In the genomic region with DNA sequence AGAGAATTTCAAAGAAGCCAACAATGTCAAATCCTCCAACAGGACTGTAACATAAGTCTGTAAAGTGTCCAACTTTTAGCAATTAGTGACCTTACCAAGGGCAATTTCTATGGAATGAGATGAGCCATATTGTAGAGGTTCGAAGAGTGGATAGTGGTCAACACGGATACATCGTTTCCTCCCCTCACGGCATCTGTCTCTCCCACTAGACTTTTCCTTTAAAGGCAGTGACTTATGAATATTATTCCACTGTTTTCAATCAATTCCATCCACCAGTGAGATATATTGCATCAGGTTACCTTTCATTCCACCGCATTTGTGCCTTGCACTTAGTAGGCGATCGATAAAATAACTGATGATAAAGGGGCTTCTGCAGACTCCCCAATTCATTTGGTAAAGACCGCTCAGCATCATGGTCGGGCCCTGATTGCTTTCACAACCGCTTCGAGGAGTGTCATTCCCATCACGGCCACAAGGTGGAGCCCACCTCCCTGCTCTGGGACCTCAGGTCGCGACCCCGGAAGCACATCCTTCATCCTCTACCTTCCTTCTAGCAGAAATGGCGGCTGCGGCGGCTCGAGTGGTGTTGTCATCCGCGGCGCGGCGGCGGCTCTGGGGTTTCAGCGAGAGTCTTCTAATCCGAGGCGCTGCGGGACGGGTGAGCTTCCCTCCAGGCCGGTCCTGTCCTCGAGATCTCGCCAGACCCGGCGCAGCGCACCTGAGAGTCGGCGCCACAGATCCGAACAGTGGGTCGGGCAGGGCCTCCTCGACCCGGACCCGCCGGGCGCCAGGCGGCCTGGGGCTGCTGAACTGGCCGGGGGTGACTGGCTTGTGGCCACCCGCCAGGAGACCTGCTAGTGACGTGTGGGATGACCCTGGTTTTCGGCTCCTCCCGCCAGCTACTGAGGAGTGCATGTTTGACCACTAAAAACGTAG, we compare ENCODE assay signal across 1 cellular context.
TF ChIP-seq lines count a peak whose summit lies in the region.

A gene with protein sequence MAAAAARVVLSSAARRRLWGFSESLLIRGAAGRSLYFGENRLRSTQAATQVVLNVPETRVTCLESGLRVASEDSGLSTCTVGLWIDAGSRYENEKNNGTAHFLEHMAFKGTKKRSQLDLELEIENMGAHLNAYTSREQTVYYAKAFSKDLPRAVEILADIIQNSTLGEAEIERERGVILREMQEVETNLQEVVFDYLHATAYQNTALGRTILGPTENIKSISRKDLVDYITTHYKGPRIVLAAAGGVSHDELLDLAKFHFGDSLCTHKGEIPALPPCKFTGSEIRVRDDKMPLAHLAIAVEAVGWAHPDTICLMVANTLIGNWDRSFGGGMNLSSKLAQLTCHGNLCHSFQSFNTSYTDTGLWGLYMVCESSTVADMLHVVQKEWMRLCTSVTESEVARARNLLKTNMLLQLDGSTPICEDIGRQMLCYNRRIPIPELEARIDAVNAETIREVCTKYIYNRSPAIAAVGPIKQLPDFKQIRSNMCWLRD (plus strand): TSS at position 535 of the 936 bp plus-strand sequence. CDS start 25 bp downstream, at position 560.

TF ChIP-seq in HEK293, 187 proteins besides CTCF, POLR2A, EP300 and RAD21 (continued from another document):
- TF ChIP-seq, protein P1, sequence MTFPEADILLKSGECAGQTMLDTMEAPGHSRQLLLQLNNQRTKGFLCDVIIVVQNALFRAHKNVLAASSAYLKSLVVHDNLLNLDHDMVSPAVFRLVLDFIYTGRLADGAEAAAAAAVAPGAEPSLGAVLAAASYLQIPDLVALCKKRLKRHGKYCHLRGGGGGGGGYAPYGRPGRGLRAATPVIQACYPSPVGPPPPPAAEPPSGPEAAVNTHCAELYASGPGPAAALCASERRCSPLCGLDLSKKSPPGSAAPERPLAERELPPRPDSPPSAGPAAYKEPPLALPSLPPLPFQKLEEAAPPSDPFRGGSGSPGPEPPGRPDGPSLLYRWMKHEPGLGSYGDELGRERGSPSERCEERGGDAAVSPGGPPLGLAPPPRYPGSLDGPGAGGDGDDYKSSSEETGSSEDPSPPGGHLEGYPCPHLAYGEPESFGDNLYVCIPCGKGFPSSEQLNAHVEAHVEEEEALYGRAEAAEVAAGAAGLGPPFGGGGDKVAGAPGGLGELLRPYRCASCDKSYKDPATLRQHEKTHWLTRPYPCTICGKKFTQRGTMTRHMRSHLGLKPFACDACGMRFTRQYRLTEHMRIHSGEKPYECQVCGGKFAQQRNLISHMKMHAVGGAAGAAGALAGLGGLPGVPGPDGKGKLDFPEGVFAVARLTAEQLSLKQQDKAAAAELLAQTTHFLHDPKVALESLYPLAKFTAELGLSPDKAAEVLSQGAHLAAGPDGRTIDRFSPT (tag by site-specific recombination; IDR thresholded peaks at IDR 0.05): 0 out of 2 replicates have a peak, but pooled peaks have one; percentile 21
- TF ChIP-seq ZSCAN23 (tag by site-specific recombination; IDR thresholded peaks at IDR 0.05): no peak
- peak; percentile 86 for TF ChIP-seq ZNF610 (tag by site-specific recombination; IDR thresholded peaks at IDR 0.05; ENCODE audit: borderline replicate concordance)
- TF ChIP-seq, protein P2, sequence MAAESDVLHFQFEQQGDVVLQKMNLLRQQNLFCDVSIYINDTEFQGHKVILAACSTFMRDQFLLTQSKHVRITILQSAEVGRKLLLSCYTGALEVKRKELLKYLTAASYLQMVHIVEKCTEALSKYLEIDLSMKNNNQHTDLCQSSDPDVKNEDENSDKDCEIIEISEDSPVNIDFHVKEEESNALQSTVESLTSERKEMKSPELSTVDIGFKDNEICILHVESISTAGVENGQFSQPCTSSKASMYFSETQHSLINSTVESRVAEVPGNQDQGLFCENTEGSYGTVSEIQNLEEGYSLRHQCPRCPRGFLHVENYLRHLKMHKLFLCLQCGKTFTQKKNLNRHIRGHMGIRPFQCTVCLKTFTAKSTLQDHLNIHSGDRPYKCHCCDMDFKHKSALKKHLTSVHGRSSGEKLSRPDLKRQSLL (tag by site-specific recombination; IDR thresholded peaks at IDR 0.05): no peak; the same call in 1 of the 2 replicates
- TF ChIP-seq, protein P3, sequence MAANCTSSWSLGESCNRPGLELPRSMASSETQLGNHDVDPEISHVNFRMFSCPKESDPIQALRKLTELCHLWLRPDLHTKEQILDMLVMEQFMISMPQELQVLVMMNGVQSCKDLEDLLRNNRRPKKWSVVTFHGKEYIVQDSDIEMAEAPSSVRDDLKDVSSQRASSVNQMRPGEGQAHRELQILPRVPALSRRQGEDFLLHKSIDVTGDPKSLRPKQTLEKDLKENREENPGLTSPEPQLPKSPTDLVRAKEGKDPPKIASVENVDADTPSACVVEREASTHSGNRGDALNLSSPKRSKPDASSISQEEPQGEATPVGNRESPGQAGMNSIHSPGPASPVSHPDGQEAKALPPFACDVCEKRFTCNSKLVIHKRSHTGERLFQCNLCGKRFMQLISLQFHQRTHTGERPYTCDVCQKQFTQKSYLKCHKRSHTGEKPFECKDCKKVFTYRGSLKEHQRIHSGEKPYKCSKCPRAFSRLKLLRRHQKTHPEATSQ (tag by site-specific recombination; IDR thresholded peaks at IDR 0.05): no peak
- TF ChIP-seq, protein P4, sequence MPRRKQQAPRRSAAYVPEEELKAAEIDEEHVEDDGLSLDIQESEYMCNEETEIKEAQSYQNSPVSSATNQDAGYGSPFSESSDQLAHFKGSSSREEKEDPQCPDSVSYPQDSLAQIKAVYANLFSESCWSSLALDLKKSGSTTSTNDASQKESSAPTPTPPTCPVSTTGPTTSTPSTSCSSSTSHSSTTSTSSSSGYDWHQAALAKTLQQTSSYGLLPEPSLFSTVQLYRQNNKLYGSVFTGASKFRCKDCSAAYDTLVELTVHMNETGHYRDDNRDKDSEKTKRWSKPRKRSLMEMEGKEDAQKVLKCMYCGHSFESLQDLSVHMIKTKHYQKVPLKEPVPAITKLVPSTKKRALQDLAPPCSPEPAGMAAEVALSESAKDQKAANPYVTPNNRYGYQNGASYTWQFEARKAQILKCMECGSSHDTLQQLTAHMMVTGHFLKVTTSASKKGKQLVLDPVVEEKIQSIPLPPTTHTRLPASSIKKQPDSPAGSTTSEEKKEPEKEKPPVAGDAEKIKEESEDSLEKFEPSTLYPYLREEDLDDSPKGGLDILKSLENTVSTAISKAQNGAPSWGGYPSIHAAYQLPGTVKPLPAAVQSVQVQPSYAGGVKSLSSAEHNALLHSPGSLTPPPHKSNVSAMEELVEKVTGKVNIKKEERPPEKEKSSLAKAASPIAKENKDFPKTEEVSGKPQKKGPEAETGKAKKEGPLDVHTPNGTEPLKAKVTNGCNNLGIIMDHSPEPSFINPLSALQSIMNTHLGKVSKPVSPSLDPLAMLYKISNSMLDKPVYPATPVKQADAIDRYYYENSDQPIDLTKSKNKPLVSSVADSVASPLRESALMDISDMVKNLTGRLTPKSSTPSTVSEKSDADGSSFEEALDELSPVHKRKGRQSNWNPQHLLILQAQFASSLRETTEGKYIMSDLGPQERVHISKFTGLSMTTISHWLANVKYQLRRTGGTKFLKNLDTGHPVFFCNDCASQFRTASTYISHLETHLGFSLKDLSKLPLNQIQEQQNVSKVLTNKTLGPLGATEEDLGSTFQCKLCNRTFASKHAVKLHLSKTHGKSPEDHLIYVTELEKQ (tag by site-specific recombination; IDR thresholded peaks at IDR 0.05; ENCODE audit: borderline replicate concordance): no peak
- no peak for TF ChIP-seq REPIN1 (tag by site-specific recombination; IDR thresholded peaks at IDR 0.05; ENCODE audit: low read depth)
- TF ChIP-seq ZNF501 (tag by site-specific recombination; IDR thresholded peaks at IDR 0.05): peak; percentile 91
- TF ChIP-seq, protein P5, sequence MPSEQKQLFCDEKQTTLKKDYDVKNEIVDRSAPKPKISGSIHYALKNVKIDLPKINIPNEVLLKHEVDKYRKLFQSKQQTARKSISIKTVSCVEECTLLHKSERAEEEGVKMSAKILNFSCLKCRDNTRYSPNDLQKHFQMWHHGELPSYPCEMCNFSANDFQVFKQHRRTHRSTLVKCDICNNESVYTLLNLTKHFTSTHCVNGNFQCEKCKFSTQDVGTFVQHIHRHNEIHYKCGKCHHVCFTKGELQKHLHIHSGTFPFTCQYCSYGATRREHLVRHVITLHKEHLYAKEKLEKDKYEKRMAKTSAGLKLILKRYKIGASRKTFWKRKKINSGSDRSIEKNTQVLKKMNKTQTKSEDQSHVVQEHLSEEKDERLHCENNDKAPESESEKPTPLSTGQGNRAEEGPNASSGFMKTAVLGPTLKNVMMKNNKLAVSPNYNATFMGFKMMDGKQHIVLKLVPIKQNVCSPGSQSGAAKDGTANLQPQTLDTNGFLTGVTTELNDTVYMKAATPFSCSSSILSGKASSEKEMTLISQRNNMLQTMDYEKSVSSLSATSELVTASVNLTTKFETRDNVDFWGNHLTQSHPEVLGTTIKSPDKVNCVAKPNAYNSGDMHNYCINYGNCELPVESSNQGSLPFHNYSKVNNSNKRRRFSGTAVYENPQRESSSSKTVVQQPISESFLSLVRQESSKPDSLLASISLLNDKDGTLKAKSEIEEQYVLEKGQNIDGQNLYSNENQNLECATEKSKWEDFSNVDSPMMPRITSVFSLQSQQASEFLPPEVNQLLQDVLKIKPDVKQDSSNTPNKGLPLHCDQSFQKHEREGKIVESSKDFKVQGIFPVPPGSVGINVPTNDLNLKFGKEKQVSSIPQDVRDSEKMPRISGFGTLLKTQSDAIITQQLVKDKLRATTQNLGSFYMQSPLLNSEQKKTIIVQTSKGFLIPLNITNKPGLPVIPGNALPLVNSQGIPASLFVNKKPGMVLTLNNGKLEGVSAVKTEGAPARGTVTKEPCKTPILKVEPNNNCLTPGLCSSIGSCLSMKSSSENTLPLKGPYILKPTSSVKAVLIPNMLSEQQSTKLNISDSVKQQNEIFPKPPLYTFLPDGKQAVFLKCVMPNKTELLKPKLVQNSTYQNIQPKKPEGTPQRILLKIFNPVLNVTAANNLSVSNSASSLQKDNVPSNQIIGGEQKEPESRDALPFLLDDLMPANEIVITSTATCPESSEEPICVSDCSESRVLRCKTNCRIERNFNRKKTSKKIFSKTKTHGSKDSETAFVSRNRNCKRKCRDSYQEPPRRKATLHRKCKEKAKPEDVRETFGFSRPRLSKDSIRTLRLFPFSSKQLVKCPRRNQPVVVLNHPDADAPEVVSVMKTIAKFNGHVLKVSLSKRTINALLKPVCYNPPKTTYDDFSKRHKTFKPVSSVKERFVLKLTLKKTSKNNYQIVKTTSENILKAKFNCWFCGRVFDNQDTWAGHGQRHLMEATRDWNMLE (tag by site-specific recombination; conservative IDR thresholded peaks at IDR 0.05; ENCODE audit: low read depth): peak; percentile 95
- no peak for TF ChIP-seq SALL2 (tag by site-specific recombination; IDR thresholded peaks at IDR 0.05; ENCODE audit: borderline replicate concordance)
- TF ChIP-seq ZNF76 (tag by site-specific recombination; IDR thresholded peaks at IDR 0.05; ENCODE audit: borderline replicate concordance, low read depth): peak; percentile 65; the same call in 1 of the 2 replicates
- TF ChIP-seq ZNF624 (tag by site-specific recombination; IDR thresholded peaks at IDR 0.05): no peak
- TF ChIP-seq WT1 (tag by site-specific recombination; IDR thresholded peaks at IDR 0.05): peak; percentile 7; the same call in 1 of the 2 replicates
